In genomic region chr17:27385626-27386025, GRCh38 we compare ENCODE assay signal across 16 cellular contexts.
DNase-seq lines count a peak whose midpoint lies in the region; ATAC-seq and TF ChIP-seq lines count a peak whose summit lies in the region.
"Had no signal": no experiment of that assay in that cellular context is flagged by ENCODE, and none has a peak within 500 bp of the region (broad histone marks: within the 10 kb centered on the region; RNA-seq: fewer than 3 reads in every experiment).

No MANE protein-coding gene starts in this region.

- no peak overlapping the region for H3K23ac ChIP-seq in mesenchymal stem cell (ENCODE audit: low read length in 2 of 2)

- no peak overlapping the region for H4K91ac ChIP-seq in mesenchymal stem cell (ENCODE audit: low read length)

- no peak overlapping the region for H3K4me3 ChIP-seq in mesenchymal stem cell (ENCODE audit: insufficient read depth in 1 of 2, low read depth in 1 of 2, low read length in 2 of 2)
- H3K4me3 ChIP-seq: BLaER1 treated with 17β-estradiol and CSF1 and Interleukin-3, amounts not matched to agents 10 nM and 100 nM; HAP-1 had no signal

- peaks cover 37% of the 10 kb centered on the region for H3K4me1 Mint-ChIP-seq in chondrocyte (ENCODE audit: low read depth)
- peaks cover 36% of the 10 kb centered on the region for H3K4me1 Mint-ChIP-seq in activated T-cell treated with anti-CD3 and anti-CD28 coated beads, Interleukin-2, amount 50 U/mL, for 72 hours (ENCODE audit: low read depth)

- no peaks in the 10 kb centered on the region for H3K79me1 ChIP-seq in mesenchymal stem cell (replicated peaks; ENCODE audit: low read length, poor library complexity, severe bottlenecking)

- peaks cover 18% of the 10 kb centered on the region for H3K4me1 ChIP-seq in mesenchymal stem cell (ENCODE audit: control insufficient read depth, insufficient read depth, low read depth, low read length)

- H3K9me3 ChIP-seq in mesenchymal stem cell (ENCODE audit: control insufficient read depth, low read length), result no peaks in the 10 kb centered on the region
- H3K9me3 ChIP-seq: HAP-1 had no signal

- H3K4me3 Mint-ChIP-seq in chondrocyte (ENCODE audit: unreplicated experiment), result no peak overlapping the region
- H3K4me3 Mint-ChIP-seq in activated T-cell treated with anti-CD3 and anti-CD28 coated beads, Interleukin-2, amount 50 U/mL, for 72 hours, result no peak overlapping the region
- H3K4me3 Mint-ChIP-seq: CD4-positive, CD25-positive, alpha-beta regulatory T cell had no signal

- no peak overlapping the region for H4K8ac ChIP-seq in mesenchymal stem cell (ENCODE audit: low read length)

- H3K27ac ChIP-seq in mesenchymal stem cell (ENCODE audit: low read length, poor library complexity, severe bottlenecking), result no peak overlapping the region
- H3K27ac ChIP-seq: 22Rv1; BLaER1 treated with 17β-estradiol and CSF1 and Interleukin-3, amounts not matched to agents 10 nM and 100 nM had no signal

- no peak overlapping the region for H3K27ac Mint-ChIP-seq in chondrocyte (ENCODE audit: unreplicated experiment)
- no peak overlapping the region for H3K27ac Mint-ChIP-seq in activated T-cell treated with anti-CD3 and anti-CD28 coated beads, Interleukin-2, amount 50 U/mL, for 72 hours
- H3K27ac Mint-ChIP-seq: CD4-positive, CD25-positive, alpha-beta regulatory T cell had no signal

- no peak overlapping the region for H3K9ac ChIP-seq in mesenchymal stem cell (ENCODE audit: low read length)
- H3K9ac ChIP-seq: BLaER1 treated with 17β-estradiol and CSF1 and Interleukin-3, amounts not matched to agents 10 nM and 100 nM had no signal

- no peak overlapping the region for H3K14ac ChIP-seq in mesenchymal stem cell (ENCODE audit: low read length in 2 of 2)

- no peaks in the 10 kb centered on the region for H3K36me3 Mint-ChIP-seq in chondrocyte (ENCODE audit: low read depth)
- H3K36me3 Mint-ChIP-seq in activated T-cell treated with anti-CD3 and anti-CD28 coated beads, Interleukin-2, amount 50 U/mL, for 72 hours (ENCODE audit: insufficient read depth in 2 of 2), result no peaks in the 10 kb centered on the region
- H3K36me3 Mint-ChIP-seq: CD4-positive, CD25-positive, alpha-beta regulatory T cell had no signal

- peak overlapping the region; percentile 52 for H2AK5ac ChIP-seq in mesenchymal stem cell (ENCODE audit: low read length, severe bottlenecking)

- ATAC-seq in left ventricle myocardium superior (no peak), HG03565 (IDR thresholded peaks at IDR 0.05; ENCODE audit: unreplicated experiment) (no peak), GM21576 (IDR thresholded peaks at IDR 0.05; ENCODE audit: unreplicated experiment) (no peak)
- ATAC-seq in activated T-cell treated with anti-CD3 and anti-CD28 coated beads, Interleukin-2, amount 50 U/mL, for 72 hours (replicated peaks in 1 of 2), result no peak

- H3K27me3 ChIP-seq in mesenchymal stem cell (ENCODE audit: control insufficient read depth in 1 of 2, insufficient read depth in 1 of 2, low read length in 2 of 2), result peaks cover 0 to 3% of the 10 kb centered on the region in 2 experiments
- H3K27me3 ChIP-seq: BLaER1 treated with 17β-estradiol and CSF1 and Interleukin-3, amounts not matched to agents 10 nM and 100 nM had no signal

- H3K18ac ChIP-seq in mesenchymal stem cell (ENCODE audit: low read depth in 1 of 2, low read length in 2 of 2), result no peak overlapping the region

- no peak overlapping the region for H2AFZ ChIP-seq in mesenchymal stem cell (ENCODE audit: low read depth, low read length)

- no peaks in the 10 kb centered on the region for H3K27me3 Mint-ChIP-seq in chondrocyte (ENCODE audit: low read depth)
- H3K27me3 Mint-ChIP-seq in activated T-cell treated with anti-CD3 and anti-CD28 coated beads, Interleukin-2, amount 50 U/mL, for 72 hours (ENCODE audit: low read depth), result peaks cover 24% of the 10 kb centered on the region

- H2BK12ac ChIP-seq in mesenchymal stem cell (ENCODE audit: low read length in 2 of 2), result no peak overlapping the region

- intact Hi-C loops in cardiac septum (cut with DNase I) (loop anchor here (10.0 kb wide), 1 partner anchor 69 kb away; the partner anchor contains the start of gene KSR1), left ventricle myocardium superior (cut with micrococcal nuclease) (no loop called here)

- DNase-seq in cardiac septum (ENCODE audit: low spot score), result peak; percentile 24
- DNase-seq in left ventricle myocardium superior, result no peak
- peak; percentile 14 for DNase-seq in chondrocyte (ENCODE audit: low spot score)
- DNase-seq in mesenchymal stem cell, result no peak
- no peak for DNase-seq in activated CD8-positive, alpha-beta memory T cell treated with anti-CD3 and anti-CD28 coated beads, Interleukin-2, amount 50 U/mL, for 48 hours
- DNase-seq in activated T-cell treated with anti-CD3 and anti-CD28 coated beads, Interleukin-2, amount 50 U/mL, for 72 hours, result no peak
- DNase-seq: ACHN; CD4-positive, CD25-positive, alpha-beta regulatory T cell; DMS53; GF-D8; GOT3 had no signal

- no peak overlapping the region for H3K4me2 ChIP-seq in mesenchymal stem cell (ENCODE audit: low read length, poor library complexity, severe bottlenecking)
- H3K4me2 ChIP-seq: BLaER1 treated with 17β-estradiol and CSF1 and Interleukin-3, amounts not matched to agents 10 nM and 100 nM had no signal

- H3K9me3 Mint-ChIP-seq in chondrocyte (ENCODE audit: low read depth), result no peaks in the 10 kb centered on the region
- no peaks in the 10 kb centered on the region for H3K9me3 Mint-ChIP-seq in activated T-cell treated with anti-CD3 and anti-CD28 coated beads, Interleukin-2, amount 50 U/mL, for 72 hours

- H3K4ac ChIP-seq in mesenchymal stem cell (ENCODE audit: low read depth in 1 of 2, low read length in 2 of 2), result no peak overlapping the region

- no peak overlapping the region for H2BK120ac ChIP-seq in mesenchymal stem cell (ENCODE audit: low read depth, low read length)

- H3K36me3 ChIP-seq in mesenchymal stem cell (ENCODE audit: control insufficient read depth in 1 of 2, insufficient read depth in 2 of 2, low read depth in 1 of 2, low read length in 2 of 2), result no peaks in the 10 kb centered on the region
- H3K36me3 ChIP-seq: BLaER1 treated with 17β-estradiol and CSF1 and Interleukin-3, amounts not matched to agents 10 nM and 100 nM; HAP-1 had no signal

- no peak overlapping the region for H2BK5ac ChIP-seq in mesenchymal stem cell (ENCODE audit: low read depth, low read length, poor library complexity, severe bottlenecking)

- no peak overlapping the region for H2BK15ac ChIP-seq in mesenchymal stem cell (ENCODE audit: low read depth, poor library complexity, severe bottlenecking)

- WGBS in mesenchymal stem cell, result 80% methylated on average over 1 of the region's 1 CpG

- no peak for TF ChIP-seq CTCF in chondrocyte (IDR thresholded peaks at IDR 0.05)

Comparison
In these comparisons a context has a peak if more than half of its experiments do, and no peak if none do; other contexts are left out.
1. DNase-seq: peak in cardiac septum (single experiment) and chondrocyte (single experiment); none in left ventricle myocardium superior (single experiment), mesenchymal stem cell (single experiment), activated CD8-positive, alpha-beta memory T cell treated with anti-CD3 and anti-CD28 coated beads, Interleukin-2, amount 50 U/mL, for 48 hours (single experiment) and activated T-cell treated with anti-CD3 and anti-CD28 coated beads, Interleukin-2, amount 50 U/mL, for 72 hours (0 of 2).